9 cellular contexts compared by ENCODE assay signal in genomic region chr7:101058355-101058754, GRCh38. TPM values are rescaled to one million over a fixed set of nuclear protein-coding genes. Genes with fewer than 3 reads are reported as not detected.
DNase-seq lines count a peak whose midpoint lies in the region; ATAC-seq and TF ChIP-seq lines count a peak whose summit lies in the region.
"Had no signal": no experiment of that assay in that cellular context is flagged by ENCODE, and none has a peak within 500 bp of the region (broad histone marks: within the 10 kb centered on the region; RNA-seq: fewer than 3 reads in every experiment).

No MANE protein-coding gene starts in this region.

- no peak for TF ChIP-seq POLR2A in uterus (IDR thresholded peaks at IDR 0.05)

- no peaks in the 10 kb centered on the region for H3K36me3 Mint-ChIP-seq in neural crest cell (ENCODE audit: low read depth)
- H3K36me3 Mint-ChIP-seq: activated naive CD4-positive, alpha-beta T cell treated with anti-CD3 and anti-CD28 coated beads, Interleukin-2, amount 50 U/mL, for 72 hours had no signal

- H3K27me3 ChIP-seq in uterus = peaks cover 0 to 6% of the 10 kb centered on the region in 2 donors

- H3K4me3 ChIP-seq in epithelial cell of esophagus (ENCODE audit: low read length) = no peak overlapping the region
- no peak overlapping the region for H3K4me3 ChIP-seq in uterus

- no peak overlapping the region for H3K27ac ChIP-seq in uterus

- H3K4me1 Mint-ChIP-seq in neural crest cell = peaks cover 4% of the 10 kb centered on the region

- no peaks in the 10 kb centered on the region for H3K9me3 ChIP-seq in uterus

- no peak overlapping the region for H3K27ac Mint-ChIP-seq in neural crest cell (ENCODE audit: unreplicated experiment)
- H3K27ac Mint-ChIP-seq: activated naive CD4-positive, alpha-beta T cell treated with anti-CD3 and anti-CD28 coated beads, Interleukin-2, amount 50 U/mL, for 72 hours had no signal

- no peaks in the 10 kb centered on the region for H3K9me3 Mint-ChIP-seq in neural crest cell
- H3K9me3 Mint-ChIP-seq: activated naive CD4-positive, alpha-beta T cell treated with anti-CD3 and anti-CD28 coated beads, Interleukin-2, amount 50 U/mL, for 72 hours had no signal

- intact Hi-C loops in uterus (cut with DNase I; ENCODE audit: low total_unique reads) = loop anchor here (2.0 kb wide), 1 partner anchor 162 kb away; no protein-coding TSS in a partner anchor

- DNase-seq in AML-193 (lab: John Stamatoyannopoulos, UW) = peak; percentile 6 to 40
- peak; percentile 52 for DNase-seq in M059J (ENCODE audit: low read depth)
- DNase-seq in activated CD8-positive, alpha-beta memory T cell treated with anti-CD3 and anti-CD28 coated beads for 48 hours (ENCODE audit: low read depth in 2 of 3, low spot score in 2 of 3) = peak in 2 of 3 experiments; percentile 6 to 41
- DNase-seq in epithelial cell of esophagus (ENCODE audit: low read depth) = peak; percentile 39
- DNase-seq in neural crest cell (ENCODE audit: low read depth, low spot score) = peak; percentile 80
- DNase-seq in uterus = peak; percentile 33 to 39
- no peak for DNase-seq in SW 1271 (lab: John Stamatoyannopoulos, UW)

- H3K36me3 ChIP-seq in uterus = no peaks in the 10 kb centered on the region

- H3K27me3 Mint-ChIP-seq in neural crest cell (ENCODE audit: low read depth) = peaks cover 77% of the 10 kb centered on the region

- no peak for ATAC-seq in GM18909 (IDR thresholded peaks at IDR 0.05; ENCODE audit: poor library complexity, unreplicated experiment)
- ATAC-seq: activated naive CD4-positive, alpha-beta T cell treated with anti-CD3 and anti-CD28 coated beads, Interleukin-2, amount 50 U/mL, for 72 hours had no signal

- H3K4me1 ChIP-seq in uterus = no peaks in the 10 kb centered on the region

- no peak for TF ChIP-seq CTCF in epithelial cell of esophagus (IDR thresholded peaks at IDR 0.05; ENCODE audit: insufficient read depth, low read depth, low read length, missing control alignments)
- no peak for TF ChIP-seq CTCF in neural crest cell (conservative IDR thresholded peaks at IDR 0.05)
- TF ChIP-seq CTCF in uterus (IDR thresholded peaks at IDR 0.05) = no peak

- no peak overlapping the region for H3K4me3 Mint-ChIP-seq in neural crest cell

RNA-seq across cellular contexts. Expression of gene TRIM56, which starts 26.9 kb away (rescaled TPM):
- 4.2 and 11.9 TPM in 2 replicates for total RNA-seq in M059J (2014; rRNA removed; shearing (Covaris generic))
- total RNA-seq in neural crest cell (16.0 and 17.2 TPM in 2 replicates), uterus (10 to 100 TPM in 3 of 4 donors, 1 to 10 TPM in 1; 9.7 to 73.0 (median 26.3) TPM)

RNA-seq across cellular contexts. Expression of gene MUC17, which starts 38.5 kb away (rescaled TPM):
- total RNA-seq in M059J (2014; rRNA removed; shearing (Covaris generic)) = not detected in 2 replicates
- total RNA-seq in neural crest cell (not detected in 2 replicates), uterus (under 1 TPM in 1 of 4 donors, not detected in 3; under 0.01 TPM)
- total RNA-seq: activated naive CD4-positive, alpha-beta T cell treated with anti-CD3 and anti-CD28 coated beads, Interleukin-2, amount 50 U/mL, for 72 hours had no signal

Comparison
In these comparisons a context has a peak if more than half of its experiments do, and no peak if none do; other contexts are left out.
1. DNase-seq: peak in AML-193 (2 of 2), M059J (single experiment), activated CD8-positive, alpha-beta memory T cell treated with anti-CD3 and anti-CD28 coated beads for 48 hours (2 of 3), epithelial cell of esophagus (single experiment), neural crest cell (single experiment) and uterus (2 of 2); none in SW 1271 (0 of 2).